In the genomic region with DNA sequence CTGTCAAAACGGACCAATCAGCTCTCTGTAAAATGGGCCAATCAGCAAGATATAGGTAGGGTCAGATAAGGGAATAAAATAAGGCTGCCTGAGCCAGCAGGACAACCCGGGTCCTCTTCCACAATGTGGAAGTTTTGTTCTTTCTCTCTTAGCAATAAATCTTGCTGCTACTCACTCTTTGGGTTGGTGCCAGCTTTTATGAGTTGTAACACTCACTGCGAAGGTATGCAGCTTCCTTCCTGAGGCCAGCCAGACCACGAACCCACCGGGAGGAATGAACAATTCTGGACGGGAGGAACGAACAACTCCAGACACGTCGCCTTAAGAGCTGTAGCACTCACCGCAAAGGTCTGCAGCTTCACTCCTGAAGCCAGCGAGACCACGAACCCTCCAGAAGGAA, we compare ENCODE assay signal across 12 cellular contexts.
DNase-seq lines count a peak whose midpoint lies in the region; ATAC-seq and TF ChIP-seq lines count a peak whose summit lies in the region.
"Had no signal": no experiment of that assay in that cellular context is flagged by ENCODE, and none has a peak within 500 bp of the region (broad histone marks: within the 10 kb centered on the region; RNA-seq: fewer than 3 reads in every experiment).

No MANE protein-coding gene starts in this region.

- 52 to 54% (median 54%) methylated on average over 12 of the region's 12 CpGs for WGBS in psoas muscle, 3 donors

- no peak for ATAC-seq in GM21528 (IDR thresholded peaks at IDR 0.05; ENCODE audit: low FRiP score, unreplicated experiment)
- ATAC-seq in psoas muscle, result no peak
- ATAC-seq: upper lobe of right lung had no signal

- H3K9me3 ChIP-seq in left ventricle myocardium inferior (replicated peaks), result peaks cover 16% of the 10 kb centered on the region
- H3K9me3 ChIP-seq in psoas muscle, result no peaks in the 10 kb centered on the region

- H3K4me1 ChIP-seq in left ventricle myocardium inferior (peaks cover 10% of the 10 kb centered on the region), psoas muscle (no peaks in the 10 kb centered on the region)
- H3K4me1 ChIP-seq: upper lobe of right lung had no signal

- DNase-seq in ACHN (peak; percentile 93), HT-29 (ENCODE audit: low spot score) (peak; percentile 76), amniotic epithelial cell (ENCODE audit: low read depth) (peak; percentile 99), iris pigment epithelial cell (ENCODE audit: low read depth) (peak; percentile 99), NCI-H2107 treated with DMSO at 0.1 percent for 48 hours (lab: John Stamatoyannopoulos, UW; ENCODE audit: unreplicated experiment) (no peak), left ventricle myocardium inferior (no peak), psoas muscle (no peak)
- DNase-seq: CD4-positive, CD25-positive, alpha-beta regulatory T cell; GOT3; NCI-H2107; upper lobe of right lung had no signal

- H3K27me3 ChIP-seq in left ventricle myocardium inferior (ENCODE audit: low read depth) (no peaks in the 10 kb centered on the region), psoas muscle (ENCODE audit: insufficient read depth in 3 of 3, low read length in 2 of 3) (no peaks in the 10 kb centered on the region)
- H3K27me3 ChIP-seq: upper lobe of right lung had no signal

- H3K27ac ChIP-seq in left ventricle myocardium inferior (replicated peaks), result no peak overlapping the region
- no peak overlapping the region for H3K27ac ChIP-seq in psoas muscle
- H3K27ac ChIP-seq: upper lobe of right lung had no signal

- TF ChIP-seq CTCF in left ventricle myocardium inferior (IDR thresholded peaks at IDR 0.05; ENCODE audit: borderline replicate concordance) (no peak), psoas muscle (IDR thresholded peaks at IDR 0.05) (no peak)

- no peak overlapping the region for H3K4me3 ChIP-seq in left ventricle myocardium inferior
- no peak overlapping the region for H3K4me3 ChIP-seq in psoas muscle
- H3K4me3 ChIP-seq: upper lobe of right lung had no signal

- H3K36me3 ChIP-seq in left ventricle myocardium inferior, result no peaks in the 10 kb centered on the region
- no peaks in the 10 kb centered on the region for H3K36me3 ChIP-seq in psoas muscle (ENCODE audit: insufficient read depth in 1 of 2, low read depth in 1 of 2)
- H3K36me3 ChIP-seq: upper lobe of right lung had no signal

- intact Hi-C loops in left ventricle myocardium inferior (cut with micrococcal nuclease), result no loop called here
- intact Hi-C loops in psoas muscle (cut with DNase I), result no loop called here

- in situ Hi-C loops in ACHN (cut with HindIII; ENCODE audit: low pct_ligation_motif_present, low pct_unique_long_range_greater_than_20kb, low sequenced_read_pairs), result no loop called here

Comparison
In these comparisons a context has a peak if more than half of its experiments do, and no peak if none do; other contexts are left out.
1. DNase-seq: peak in ACHN (single experiment), HT-29 (single experiment), amniotic epithelial cell (single experiment) and iris pigment epithelial cell (single experiment); none in NCI-H2107 treated with DMSO at 0.1 percent for 48 hours (single experiment), left ventricle myocardium inferior (single experiment) and psoas muscle (0 of 2).